20 cellular contexts compared by ENCODE assay signal in genomic region chr14:70014696-70015095, GRCh38.
A peak's percentile ranks its signal among the peaks of the same experiment; 100 is the strongest.
DNase-seq lines count a peak whose midpoint lies in the region; ATAC-seq, FAIRE-seq and TF ChIP-seq lines count a peak whose summit lies in the region.
"Had no signal": no experiment of that assay in that cellular context is flagged by ENCODE, and none has a peak within 500 bp of the region (broad histone marks: within the 10 kb centered on the region; RNA-seq: fewer than 3 reads in every experiment).

No MANE protein-coding gene starts in this region.

- no peak overlapping the region for H4K91ac ChIP-seq in H1 (replicated peaks; ENCODE audit: insufficient read length, low read length)
- H4K91ac ChIP-seq in neuronal stem cell (ENCODE audit: low read depth, low read length, poor library complexity): no peak overlapping the region

- H4K20me1 ChIP-seq in H1 (replicated peaks in 1 of 2; ENCODE audit: control insufficient read depth in 1 of 2, insufficient read depth in 2 of 2, low read length in 2 of 2): no peaks in the 10 kb centered on the region

- H3K23ac ChIP-seq in H1 (ENCODE audit: insufficient read length) (no peak overlapping the region), neuronal stem cell (ENCODE audit: low read depth, low read length, poor library complexity) (no peak overlapping the region)

- no peaks in the 10 kb centered on the region for H3K79me2 ChIP-seq in H1 (ENCODE audit: control insufficient read depth in 1 of 2, insufficient read depth in 2 of 2, low read length in 2 of 2)

- WGBS in H1 (ENCODE audit: extremely low coverage in 1 of 2, insufficient coverage in 1 of 2, insufficient read length in 1 of 2, insufficient replicate concordance in 2 of 2, low coverage in 1 of 2, low lambda C conversion rate in 2 of 2, missing lambda C conversion rate in 1 of 2), 2 experiments: 88% methylated on average over 4 of the region's 4 CpGs; no CpG with 5 or more reads in 1 of the 2 experiments
- WGBS in neuronal stem cell (ENCODE audit: extremely low coverage in 2 of 2, insufficient read length in 2 of 2, insufficient replicate concordance in 1 of 2), 2 donors: no CpG with 5 or more reads among the region's 4 CpGs

- H2AK5ac ChIP-seq in H1 (ENCODE audit: low read depth, low read length): 0 out of 2 replicates have a peak overlapping the region, but pooled peaks have one; percentile 29
- peak overlapping the region; percentile 65 for H2AK5ac ChIP-seq in neuronal stem cell (ENCODE audit: low read depth, low read length)

- H2BK15ac ChIP-seq in H1 (ENCODE audit: low read length) (no peak overlapping the region), neuronal stem cell (ENCODE audit: low read length) (no peak overlapping the region)

- H3K14ac ChIP-seq in H1 (ENCODE audit: insufficient read length) (no peak overlapping the region), neuronal stem cell (ENCODE audit: low read length) (no peak overlapping the region)

- no peak overlapping the region for H2BK120ac ChIP-seq in H1 (replicated peaks; ENCODE audit: low read depth, low read length)
- no peak overlapping the region for H2BK120ac ChIP-seq in neuronal stem cell (ENCODE audit: low read depth, low read length)

- TF ChIP-seq CTCF in H1 (IDR thresholded peaks at IDR 0.05; ENCODE audit: control extremely low read depth in 1 of 3, insufficient read depth in 1 of 3, low read depth in 1 of 3, low read length in 3 of 3): no peak

- H3K23me2 ChIP-seq in H1 (ENCODE audit: low read depth, low read length): no peaks in the 10 kb centered on the region

- H2BK20ac ChIP-seq in H1 (ENCODE audit: low read length): no peak overlapping the region

- H3K27me3 ChIP-seq in H1 (replicated peaks in 1 of 4; ENCODE audit: control insufficient read depth in 3 of 4, extremely low read depth in 1 of 4, insufficient read depth in 3 of 4, low read length in 3 of 4): no peaks in the 10 kb centered on the region
- no peaks in the 10 kb centered on the region for H3K27me3 ChIP-seq in neuronal stem cell (ENCODE audit: control insufficient read depth in 3 of 3, insufficient read depth in 3 of 3, low read depth in 1 of 3, low read length in 3 of 3)
- H3K27me3 ChIP-seq: BLaER1 treated with 17β-estradiol and CSF1 and Interleukin-3, amounts not matched to agents 10 nM and 100 nM had no signal

- H3K18ac ChIP-seq in H1 (ENCODE audit: extremely low read depth, low read length) (no peak overlapping the region), neuronal stem cell (ENCODE audit: low read length) (peak overlapping the region; percentile 41)

- FAIRE-seq in H1 (lab: Jason Lieb, UNC): no peak
- FAIRE-seq: A549, GM18507 had no signal

- H4K8ac ChIP-seq in H1 (ENCODE audit: extremely low read depth, insufficient read depth, low read length) (no peak overlapping the region), neuronal stem cell (ENCODE audit: low read depth, low read length) (no peak overlapping the region)

- H2AFZ ChIP-seq in H1 (ENCODE audit: low read length) (no peak overlapping the region), neuronal stem cell (ENCODE audit: low read length) (no peak overlapping the region)

- TF ChIP-seq EP300 in H1 (IDR thresholded peaks at IDR 0.05; ENCODE audit: borderline replicate concordance in 1 of 2, low read depth in 2 of 2, low read length in 2 of 2): no peak

- H3K4me1 ChIP-seq in H1 (replicated peaks in 1 of 4; ENCODE audit: control insufficient read depth in 3 of 4, insufficient read depth in 4 of 4, low read length in 3 of 4) (peaks cover 0 to 3% (median 0%) of the 10 kb centered on the region in 4 experiments; a peak in 1 of 7 replicates), neuronal stem cell (ENCODE audit: control insufficient read depth in 2 of 2, insufficient read depth in 1 of 2, low read depth in 1 of 2, low read length in 2 of 2) (peaks cover 0 to 10% of the 10 kb centered on the region in 2 donors)
- H3K4me1 ChIP-seq: A549, BE2C had no signal

- H3K4me2 ChIP-seq in H1 (ENCODE audit: insufficient read depth in 1 of 2, low read depth in 2 of 2, low read length in 2 of 2): no peak overlapping the region
- H3K4me2 ChIP-seq in neuronal stem cell (ENCODE audit: insufficient read depth, low read length, poor library complexity, severe bottlenecking): no peak overlapping the region
- H3K4me2 ChIP-seq: A549 had no signal

- no peak overlapping the region for H4K5ac ChIP-seq in H1 (ENCODE audit: insufficient read length, low read depth, low read length)

- no peak for ATAC-seq in GM21367 (IDR thresholded peaks at IDR 0.05; ENCODE audit: unreplicated experiment)
- ATAC-seq: A549, HCT116 had no signal

- H3K9me3 ChIP-seq in H1 (ENCODE audit: insufficient read depth in 2 of 2, low read depth in 1 of 2, low read length in 1 of 2): no peaks in the 10 kb centered on the region
- H3K9me3 ChIP-seq in neuronal stem cell (replicated peaks in 1 of 2; ENCODE audit: control insufficient read depth in 2 of 2, insufficient read depth in 1 of 2, low read depth in 1 of 2, low read length in 2 of 2): no peaks in the 10 kb centered on the region
- H3K9me3 ChIP-seq: A549; BE2C; BLaER1 treated with 17β-estradiol and CSF1 and Interleukin-3, amounts not matched to agents 10 nM and 100 nM had no signal

- no peak overlapping the region for H3K9ac ChIP-seq in H1 (replicated peaks in 1 of 4; ENCODE audit: extremely low read depth in 1 of 4, low read depth in 3 of 4, low read length in 3 of 4)
- no peak overlapping the region for H3K9ac ChIP-seq in neuronal stem cell (ENCODE audit: low read depth, low read length, poor library complexity)
- H3K9ac ChIP-seq: BLaER1 treated with 17β-estradiol and CSF1 and Interleukin-3, amounts not matched to agents 10 nM and 100 nM had no signal

- TF ChIP-seq RAD21 in H1 (IDR thresholded peaks at IDR 0.05 in 1 of 2, conservative IDR thresholded peaks at IDR 0.05 in 1 of 2; ENCODE audit: low read depth in 2 of 2, low read length in 2 of 2): no peak

- H3K4ac ChIP-seq in H1 (replicated peaks; ENCODE audit: insufficient read length, low read depth, low read length) (no peak overlapping the region), neuronal stem cell (ENCODE audit: low read length) (no peak overlapping the region)

- H3K27ac ChIP-seq in H1 (ENCODE audit: low read depth, low read length) (no peak overlapping the region), neuronal stem cell (replicated peaks; ENCODE audit: low read length) (no peak overlapping the region)
- H3K27ac ChIP-seq: A549; BLaER1 treated with 17β-estradiol and CSF1 and Interleukin-3, amounts not matched to agents 10 nM and 100 nM had no signal

- H3K79me1 ChIP-seq in H1 (ENCODE audit: low read depth, low read length): no peaks in the 10 kb centered on the region
- peaks cover 3% of the 10 kb centered on the region for H3K79me1 ChIP-seq in neuronal stem cell (ENCODE audit: low read depth, low read length)

- no peak overlapping the region for H3K56ac ChIP-seq in H1 (replicated peaks; ENCODE audit: insufficient read length, low read depth, low read length)

- peak; percentile 27 for DNase-seq in LHCN-M2 (ENCODE audit: low read depth)
- DNase-seq in H1 (ENCODE audit: low read depth in 1 of 2, low spot score in 2 of 2): no peak
- DNase-seq in neuronal stem cell (ENCODE audit: low spot score): no peak
- no peak for DNase-seq in mucosa of gallbladder (ENCODE audit: low spot score)
- no peak for DNase-seq in NCI-H2196 (lab: John Stamatoyannopoulos, UW; ENCODE audit: unreplicated experiment)
- DNase-seq: 8988T; ACHN; AML-193; BE2C; CD4-positive, alpha-beta T cell; CD8-positive, alpha-beta memory T cell; DMS53; DMS79 treated with DMSO at 0.1 percent for 48 hours; GF-D8; H9 had no signal

- CTCF ChIA-PET in H1 (lab: Charles Lee; ENCODE audit: partially characterized antibody): interaction anchor here (0.8 to 5.4 kb wide), 27 partner anchors 13 to 380 kb away, joined by 3 to 45 read pairs (median 6); partner anchors contain the start of gene SMOC1

- H3K36me3 ChIP-seq in H1 (ENCODE audit: control insufficient read depth in 2 of 4, insufficient read depth in 4 of 4, low read length in 3 of 4) (no peaks in the 10 kb centered on the region), neuronal stem cell (replicated peaks in 1 of 2; ENCODE audit: control insufficient read depth in 2 of 2, insufficient read depth in 2 of 2, low read length in 2 of 2) (peaks cover 64 to 100% of the 10 kb centered on the region in 2 donors)
- H3K36me3 ChIP-seq: BE2C; BLaER1 treated with 17β-estradiol and CSF1 and Interleukin-3, amounts not matched to agents 10 nM and 100 nM had no signal

- H3K4me3 ChIP-seq in H1 (ENCODE audit: extremely low read depth in 1 of 4, insufficient read depth in 2 of 4, low read depth in 3 of 4, low read length in 4 of 4) (no peak overlapping the region), neuronal stem cell (ENCODE audit: low read length in 2 of 2) (no peak overlapping the region)
- H3K4me3 ChIP-seq: A549; BLaER1 treated with 17β-estradiol and CSF1 and Interleukin-3, amounts not matched to agents 10 nM and 100 nM had no signal

- TF ChIP-seq POLR2A in H1 (IDR thresholded peaks at IDR 0.05; ENCODE audit: control extremely low read depth in 1 of 2, low read depth in 2 of 2, low read length in 2 of 2): no peak

- H2BK12ac ChIP-seq in H1 (ENCODE audit: low read depth, low read length) (no peak overlapping the region), neuronal stem cell (ENCODE audit: low read length) (no peak overlapping the region)

- H2BK5ac ChIP-seq in H1 (ENCODE audit: low read depth, low read length) (no peak overlapping the region), neuronal stem cell (ENCODE audit: low read length) (no peak overlapping the region)

- POLR2A ChIA-PET in H1 (lab: Charles Lee; ENCODE audit: partially characterized antibody): no interaction called here

TF ChIP-seq in H1, 55 proteins besides CTCF, POLR2A, EP300 and RAD21 (continues in another document):
- TF ChIP-seq FOSL1 (IDR thresholded peaks at IDR 0.05; ENCODE audit: insufficient read depth, low read depth, low read length) (no peak), SRF (IDR thresholded peaks at IDR 0.05; ENCODE audit: low read depth, low read length) (no peak), GTF2F1 (IDR thresholded peaks at IDR 0.05; ENCODE audit: borderline replicate concordance, low read depth, low read length) (no peak), ASH2L (IDR thresholded peaks at IDR 0.05; ENCODE audit: low read length) (no peak), PHF8 (conservative IDR thresholded peaks at IDR 0.05; ENCODE audit: low read depth, low read length) (no peak), RNF2 (IDR thresholded peaks at IDR 0.05; ENCODE audit: borderline replicate concordance, low read depth, low read length, missing control alignments, poor library complexity, severe bottlenecking) (no peak), SUZ12 (IDR thresholded peaks at IDR 0.05; ENCODE audit: low read length) (no peak), CHD2 (IDR thresholded peaks at IDR 0.05; ENCODE audit: low read length) (no peak), BCL11A (IDR thresholded peaks at IDR 0.05; ENCODE audit: low read depth in 2 of 2, low read length in 2 of 2) (no peak), YY1 (IDR thresholded peaks at IDR 0.05; ENCODE audit: low read depth, low read length) (no peak), TCF12 (IDR thresholded peaks at IDR 0.05; ENCODE audit: low read depth, low read length) (no peak), RBBP5 (IDR thresholded peaks at IDR 0.05; ENCODE audit: borderline replicate concordance, low read depth, low read length) (no peak), SIN3A (conservative IDR thresholded peaks at IDR 0.05 in 1 of 2, IDR thresholded peaks at IDR 0.05 in 1 of 2; ENCODE audit: low read depth in 1 of 2, low read length in 2 of 2) (no peak)
